8 cellular contexts compared by ENCODE assay signal in genomic region chr7:100691676-100692577, GRCh38. TPM values are rescaled to one million over a fixed set of nuclear protein-coding genes. Genes with fewer than 3 reads are reported as not detected.
DNase-seq lines count a peak whose midpoint lies in the region; ATAC-seq, FAIRE-seq and TF ChIP-seq lines count a peak whose summit lies in the region.

No MANE protein-coding gene starts in this region.

- no peaks in the 10 kb centered on the region for H3K4me1 ChIP-seq in small intestine (ENCODE audit: control insufficient read depth in 2 of 2, insufficient read depth in 1 of 2, low read depth in 1 of 2, low read length in 1 of 2)

- no peak for ATAC-seq in GM21526 (IDR thresholded peaks at IDR 0.05; ENCODE audit: low FRiP score, unreplicated experiment)

- no peaks in the 10 kb centered on the region for H3K9me3 ChIP-seq in WERI-Rb-1 (ENCODE audit: severe bottlenecking)
- no peaks in the 10 kb centered on the region for H3K9me3 ChIP-seq in small intestine (ENCODE audit: control insufficient read depth, low read depth)

- H3K36me3 ChIP-seq in WERI-Rb-1 (peaks cover 47% of the 10 kb centered on the region), small intestine (ENCODE audit: control insufficient read depth in 2 of 2, insufficient read depth in 2 of 2, low read length in 2 of 2) (peaks cover 0 to 5% of the 10 kb centered on the region in 2 donors)

- H3K27me3 ChIP-seq in WERI-Rb-1 (ENCODE audit: insufficient read depth, low read depth, severe bottlenecking) (no peaks in the 10 kb centered on the region), small intestine (ENCODE audit: control insufficient read depth in 2 of 2, insufficient read depth in 2 of 2, low read length in 2 of 2) (no peaks in the 10 kb centered on the region)

- TF ChIP-seq CTCF in AG10803 (conservative IDR thresholded peaks at IDR 0.05; ENCODE audit: low read length) (peak; percentile 78), WERI-Rb-1 (IDR thresholded peaks at IDR 0.05; ENCODE audit: low read depth, low read length) (peak; percentile 78)

- H3K4me3 ChIP-seq in AG10803 (ENCODE audit: low read length) (peak overlapping the region; percentile 79), WERI-Rb-1 (ENCODE audit: low read depth, low read length) (no peak overlapping the region), small intestine (ENCODE audit: low read depth in 1 of 2, low read length in 2 of 2) (no peak overlapping the region)

- peak; percentile 93 for FAIRE-seq in GM19239 (lab: Jason Lieb, UNC)
- no peak for FAIRE-seq in small intestine (lab: Jason Lieb, UNC)

- DNase-seq in AG10803 (ENCODE audit: low read depth) (peak; percentile 57), GM19239 (ENCODE audit: insufficient read length, low spot score) (peak; percentile 91), NCI-H2107 (lab: John Stamatoyannopoulos, UW) (peak; percentile 52), WERI-Rb-1 (peak; percentile 87), T47D (ENCODE audit: low read depth in 1 of 2, low spot score in 1 of 2) (peak; percentile 70 to 82), iPS-NIHi11 (ENCODE audit: low spot score) (peak; percentile 91), small intestine (peak; percentile 74)

- in situ Hi-C loops in T47D (cut with HindIII; ENCODE audit: low pct_unique_long_range_greater_than_20kb, low sequenced_read_pairs), result no loop called here

- 31 to 40% (median 39%) methylated on average over 28 of the region's 28 CpGs for WGBS in small intestine, 3 donors

- H3K27ac ChIP-seq in WERI-Rb-1, result peak overlapping the region; percentile 30
- no peak overlapping the region for H3K27ac ChIP-seq in small intestine (ENCODE audit: low read depth in 1 of 2, low read length in 1 of 2)

RNA-seq across cellular contexts. Expression of gene GIGYF1, which starts 2.1 kb away (rescaled TPM):
- polyA plus RNA-seq in small intestine, result 10 to 100 TPM; 15.7 to 18.6 (median 17.3) TPM

RNA-seq across cellular contexts. Expression of gene POP7, which starts 14.0 kb away (rescaled TPM):
- polyA plus RNA-seq in small intestine, result 10 to 100 TPM; 39.6 to 44.8 (median 42.2) TPM

RNA-seq across cellular contexts. Expression of gene GNB2, which starts 18.4 kb away (rescaled TPM):
- polyA plus RNA-seq in small intestine, result 100 to 1,000 TPM; 179 to 214 (median 191) TPM

RNA-seq across cellular contexts. Expression of gene EPO, which starts 28.3 kb away (rescaled TPM):
- under 1 TPM in 1 of 3 donors, not detected in 2; 0.04 TPM for polyA plus RNA-seq in small intestine

RNA-seq across cellular contexts. Expression of gene ACTL6B, which starts 35.7 kb away (rescaled TPM):
- under 1 TPM in 1 of 3 donors, not detected in 2; 1.00 TPM for polyA plus RNA-seq in small intestine
